1 cellular context compared by ENCODE assay signal in the genomic region with DNA sequence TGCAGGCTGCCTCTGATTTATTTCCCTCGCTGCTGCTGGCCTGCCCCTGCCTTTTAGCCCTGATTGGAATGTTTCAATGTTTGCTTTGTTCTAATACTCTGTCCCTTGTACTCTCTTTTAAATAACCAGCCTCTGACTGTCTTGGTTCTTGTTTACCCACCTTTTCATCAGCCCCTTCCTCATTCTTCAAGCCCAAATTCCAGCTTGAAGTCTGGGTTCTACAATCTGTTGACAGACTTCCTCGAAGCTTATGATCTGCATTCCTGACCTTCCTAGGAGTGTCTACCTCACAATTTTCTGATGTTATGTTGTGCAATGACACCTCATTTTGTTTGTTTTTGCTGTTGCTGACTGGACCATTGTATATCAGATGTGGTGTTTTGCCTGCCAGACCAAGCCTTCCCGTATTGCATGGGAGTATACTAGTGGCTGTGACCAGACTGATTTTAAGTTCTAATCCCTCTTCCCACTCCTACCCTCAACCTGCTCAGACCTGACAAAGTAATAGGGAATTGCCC.
TF ChIP-seq lines count a peak whose summit lies in the region.

No MANE protein-coding gene starts in this region.

TF ChIP-seq in HepG2, 621 proteins besides CTCF, POLR2A, EP300 and RAD21 (continued from another document and continues in another):
- TF ChIP-seq IRF9 (CRISPR knock-in tag; IDR thresholded peaks at IDR 0.05; ENCODE audit: borderline replicate concordance) (peak; percentile 53; the same call in 1 of the 2 replicates), ZNF788 (CRISPR knock-in tag; IDR thresholded peaks at IDR 0.05; ENCODE audit: borderline replicate concordance) (peak; percentile 57; the same call in 1 of the 2 replicates), E2F5 (CRISPR knock-in tag; conservative IDR thresholded peaks at IDR 0.05) (no peak), ZSCAN25 (CRISPR knock-in tag; IDR thresholded peaks at IDR 0.05) (peak; percentile 20; the same call in 1 of the 2 replicates), SAFB2 (CRISPR knock-in tag; IDR thresholded peaks at IDR 0.05; ENCODE audit: borderline replicate concordance, low read depth) (peak; percentile 32; the same call in 1 of the 2 replicates), ZFP37 (CRISPR knock-in tag; IDR thresholded peaks at IDR 0.05; ENCODE audit: borderline replicate concordance) (0 out of 2 replicates have a peak, but pooled peaks have one; percentile 76), ZNF556 (CRISPR knock-in tag; IDR thresholded peaks at IDR 0.05; ENCODE audit: borderline replicate concordance) (peak; percentile 41; the same call in 1 of the 2 replicates), ZNF329 (CRISPR knock-in tag; IDR thresholded peaks at IDR 0.05; ENCODE audit: low read depth) (0 out of 2 replicates have a peak, but pooled peaks have one; percentile 46), MEIS1 (CRISPR knock-in tag; IDR thresholded peaks at IDR 0.05; ENCODE audit: borderline replicate concordance) (peak; percentile 46; the same call in 1 of the 2 replicates), TAF1 (CRISPR knock-in tag; IDR thresholded peaks at IDR 0.05) (peak; percentile 28; the same call in 1 of the 2 replicates), YEATS4 (CRISPR knock-in tag; IDR thresholded peaks at IDR 0.05; ENCODE audit: borderline replicate concordance) (peak; percentile 47; the same call in 1 of the 2 replicates), KDM5B (CRISPR knock-in tag; IDR thresholded peaks at IDR 0.05; ENCODE audit: borderline replicate concordance) (no peak), ZNF557 (CRISPR knock-in tag; IDR thresholded peaks at IDR 0.05) (no peak), SIX4 (CRISPR knock-in tag; IDR thresholded peaks at IDR 0.05) (peak; percentile 69; the same call in 1 of the 2 replicates), THAP7 (CRISPR knock-in tag; IDR thresholded peaks at IDR 0.05) (peak; percentile 95), ETV5 (CRISPR knock-in tag; IDR thresholded peaks at IDR 0.05; ENCODE audit: borderline replicate concordance) (peak; percentile 71; the same call in 1 of the 2 replicates), ZNF367 (CRISPR knock-in tag; IDR thresholded peaks at IDR 0.05; ENCODE audit: borderline replicate concordance) (no peak), DPF2 (CRISPR knock-in tag; IDR thresholded peaks at IDR 0.05; ENCODE audit: borderline replicate concordance, low read depth) (peak; percentile 96), RCOR2 (CRISPR knock-in tag; IDR thresholded peaks at IDR 0.05) (peak; percentile 97), ATF7 (IDR thresholded peaks at IDR 0.05) (peak; percentile 82), ATF7 (CRISPR knock-in tag; IDR thresholded peaks at IDR 0.05) (peak; percentile 42; the same call in 1 of the 2 replicates), ELF4 (CRISPR knock-in tag; IDR thresholded peaks at IDR 0.05; ENCODE audit: borderline replicate concordance) (peak; percentile 64; the same call in 1 of the 2 replicates), NR2F6 (IDR thresholded peaks at IDR 0.05) (peak; percentile 74), NR2F6 (CRISPR knock-in tag; IDR thresholded peaks at IDR 0.05) (peak; percentile 87), ZNF382 (CRISPR knock-in tag; IDR thresholded peaks at IDR 0.05; ENCODE audit: borderline replicate concordance) (no peak), ZNF512B (CRISPR knock-in tag; IDR thresholded peaks at IDR 0.05; ENCODE audit: borderline replicate concordance) (no peak), CREM (IDR thresholded peaks at IDR 0.05) (peak; percentile 87), CREM (CRISPR knock-in tag; IDR thresholded peaks at IDR 0.05) (no peak), ZNF501 (CRISPR knock-in tag; IDR thresholded peaks at IDR 0.05) (peak; percentile 45; the same call in 1 of the 2 replicates), FOXJ3 (CRISPR knock-in tag; IDR thresholded peaks at IDR 0.05; ENCODE audit: borderline replicate concordance) (peak; percentile 88; the same call in 1 of the 2 replicates), LCORL (IDR thresholded peaks at IDR 0.05) (peak; percentile 98), LCORL (CRISPR knock-in tag; IDR thresholded peaks at IDR 0.05) (peak; percentile 91), MLX (CRISPR knock-in tag; IDR thresholded peaks at IDR 0.05) (peak; percentile 66; the same call in 1 of the 2 replicates), RXRA (CRISPR knock-in tag; IDR thresholded peaks at IDR 0.05) (peak; percentile 84; the same call in 1 of the 2 replicates), GMEB1 (CRISPR knock-in tag; IDR thresholded peaks at IDR 0.05; ENCODE audit: borderline replicate concordance) (peak; percentile 35; the same call in 1 of the 2 replicates), ZNF232 (CRISPR knock-in tag; IDR thresholded peaks at IDR 0.05; ENCODE audit: borderline replicate concordance) (no peak; the same call in 1 of the 2 replicates), THAP8 (CRISPR knock-in tag; IDR thresholded peaks at IDR 0.05; ENCODE audit: borderline replicate concordance) (no peak), GABPA (IDR thresholded peaks at IDR 0.05; ENCODE audit: low read depth, low read length) (no peak), GABPA (CRISPR knock-in tag; IDR thresholded peaks at IDR 0.05; ENCODE audit: low read depth) (peak; percentile 45; the same call in 1 of the 2 replicates), ZFP36L1 (CRISPR knock-in tag; IDR thresholded peaks at IDR 0.05) (0 out of 2 replicates have a peak, but pooled peaks have one; percentile 68), ZGPAT (CRISPR knock-in tag; IDR thresholded peaks at IDR 0.05) (peak; percentile 96), ZNF652 (CRISPR knock-in tag; IDR thresholded peaks at IDR 0.05; ENCODE audit: borderline replicate concordance, low read depth) (peak; percentile 26; the same call in 1 of the 2 replicates), MAFF (IDR thresholded peaks at IDR 0.05; ENCODE audit: low read depth, low read length) (peak; percentile 88), ASH2L (IDR thresholded peaks at IDR 0.05; ENCODE audit: insufficient read length, low read depth, low read length) (peak; percentile 78), SMARCC2 (IDR thresholded peaks at IDR 0.05) (peak; percentile 57; the same call in 1 of the 2 replicates), REPIN1 (CRISPR knock-in tag; IDR thresholded peaks at IDR 0.05; ENCODE audit: borderline replicate concordance, low read depth) (peak; percentile 71; the same call in 1 of the 2 replicates)
- TF ChIP-seq, protein P1, sequence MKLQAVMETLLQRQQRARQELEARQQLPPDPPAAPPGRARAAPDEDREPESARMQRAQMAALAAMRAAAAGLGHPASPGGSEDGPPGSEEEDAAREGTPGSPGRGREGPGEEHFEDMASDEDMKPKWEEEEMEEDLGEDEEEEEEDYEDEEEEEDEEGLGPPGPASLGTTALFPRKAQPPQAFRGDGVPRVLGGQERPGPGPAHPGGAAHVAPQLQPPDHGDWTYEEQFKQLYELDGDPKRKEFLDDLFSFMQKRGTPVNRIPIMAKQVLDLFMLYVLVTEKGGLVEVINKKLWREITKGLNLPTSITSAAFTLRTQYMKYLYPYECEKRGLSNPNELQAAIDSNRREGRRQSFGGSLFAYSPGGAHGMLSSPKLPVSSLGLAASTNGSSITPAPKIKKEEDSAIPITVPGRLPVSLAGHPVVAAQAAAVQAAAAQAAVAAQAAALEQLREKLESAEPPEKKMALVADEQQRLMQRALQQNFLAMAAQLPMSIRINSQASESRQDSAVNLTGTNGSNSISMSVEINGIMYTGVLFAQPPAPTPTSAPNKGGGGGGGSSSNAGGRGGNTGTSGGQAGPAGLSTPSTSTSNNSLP (IDR thresholded peaks at IDR 0.05; ENCODE audit: low read depth, low read length), result peak; percentile 96
- TF ChIP-seq, protein P2, sequence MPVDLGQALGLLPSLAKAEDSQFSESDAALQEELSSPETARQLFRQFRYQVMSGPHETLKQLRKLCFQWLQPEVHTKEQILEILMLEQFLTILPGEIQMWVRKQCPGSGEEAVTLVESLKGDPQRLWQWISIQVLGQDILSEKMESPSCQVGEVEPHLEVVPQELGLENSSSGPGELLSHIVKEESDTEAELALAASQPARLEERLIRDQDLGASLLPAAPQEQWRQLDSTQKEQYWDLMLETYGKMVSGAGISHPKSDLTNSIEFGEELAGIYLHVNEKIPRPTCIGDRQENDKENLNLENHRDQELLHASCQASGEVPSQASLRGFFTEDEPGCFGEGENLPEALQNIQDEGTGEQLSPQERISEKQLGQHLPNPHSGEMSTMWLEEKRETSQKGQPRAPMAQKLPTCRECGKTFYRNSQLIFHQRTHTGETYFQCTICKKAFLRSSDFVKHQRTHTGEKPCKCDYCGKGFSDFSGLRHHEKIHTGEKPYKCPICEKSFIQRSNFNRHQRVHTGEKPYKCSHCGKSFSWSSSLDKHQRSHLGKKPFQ (CRISPR knock-in tag; IDR thresholded peaks at IDR 0.05; ENCODE audit: insufficient replicate concordance), result peak; percentile 56
